ENCODE assay signal across 8 cellular contexts in the genomic region with DNA sequence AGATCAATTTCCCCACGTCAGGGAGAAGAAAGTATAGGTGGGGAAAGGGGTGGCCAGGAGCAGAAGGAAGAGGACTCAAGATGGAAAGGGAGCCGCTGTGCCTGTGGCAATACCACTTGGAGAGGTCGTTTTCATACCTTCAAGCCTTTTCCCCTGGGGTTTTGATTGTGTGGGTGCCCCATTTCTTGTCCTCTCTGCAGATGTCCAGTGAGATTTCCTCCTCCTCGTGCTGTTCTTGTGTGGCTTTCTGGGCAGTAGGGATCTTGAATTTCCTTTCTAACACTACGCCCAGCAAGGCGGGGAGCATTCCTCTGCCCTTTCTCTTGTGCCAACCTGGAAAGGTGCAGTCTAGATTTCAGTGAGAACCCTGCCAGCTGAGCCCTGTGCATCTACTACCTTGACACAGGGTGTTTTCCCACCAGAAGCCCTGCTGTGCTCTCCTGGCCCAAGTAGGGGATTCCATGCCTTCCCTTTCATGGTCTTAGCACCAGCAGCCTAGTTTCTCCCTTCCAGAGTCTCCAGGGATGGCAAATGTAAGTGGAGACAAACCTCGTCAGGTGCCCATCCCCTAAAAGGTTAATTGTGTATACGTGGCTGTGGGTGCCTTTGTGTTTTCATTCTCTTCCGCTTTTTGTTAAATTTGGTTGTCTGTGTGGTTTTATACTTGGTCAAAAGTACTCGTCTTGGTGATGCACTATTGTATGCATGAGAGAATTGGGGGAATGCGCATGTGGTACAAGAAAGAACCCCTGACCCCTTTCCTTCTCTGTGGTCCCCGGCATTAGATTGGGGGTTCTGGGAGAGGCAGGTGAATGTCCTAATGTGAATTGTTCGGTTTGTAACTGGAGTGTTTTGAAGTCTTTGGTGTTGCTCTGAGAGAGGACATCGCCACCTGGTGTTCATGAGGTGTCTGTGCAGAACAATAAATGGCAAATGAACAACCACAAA.
DNase-seq lines count a peak whose midpoint lies in the region; ATAC-seq and TF ChIP-seq lines count a peak whose summit lies in the region.

No MANE protein-coding gene starts in this region.

- peak overlapping the region; percentile 68 for H3K4me2 ChIP-seq in OCI-LY7 (ENCODE audit: low read length)

- DNase-seq in Daoy (ENCODE audit: low read depth) = peak; percentile 15
- DNase-seq in OCI-LY7 (ENCODE audit: low spot score) = peak; percentile 87
- DNase-seq in activated naive CD4-positive, alpha-beta T cell treated with Interleukin-2 at 50 U/mL for 16 hours = peak; percentile 49
- DNase-seq in cardiac muscle cell (ENCODE audit: low read depth in 1 of 2, low spot score in 1 of 2) = peak; percentile 60
- no peak for DNase-seq in sigmoid colon
- DNase-seq in OCI-M2 (lab: John Stamatoyannopoulos, UW; ENCODE audit: unreplicated experiment) = no peak

- no peak for TF ChIP-seq POLR2A in sigmoid colon (IDR thresholded peaks at IDR 0.05)

- peaks cover 25% of the 10 kb centered on the region for H3K4me1 ChIP-seq in OCI-LY7 (ENCODE audit: insufficient read depth, low read length, poor library complexity, severe bottlenecking)
- no peaks in the 10 kb centered on the region for H3K4me1 ChIP-seq in cardiac muscle cell (ENCODE audit: low read depth)
- no peaks in the 10 kb centered on the region for H3K4me1 ChIP-seq in sigmoid colon

- TF ChIP-seq CTCF in OCI-LY7 (conservative IDR thresholded peaks at IDR 0.05; ENCODE audit: low read length) = peak; percentile 95
- peak; percentile 77 for TF ChIP-seq CTCF in cardiac muscle cell (IDR thresholded peaks at IDR 0.05; ENCODE audit: low read depth, low read length)
- peak; percentile 51 to 78 (median 62) for TF ChIP-seq CTCF in sigmoid colon (IDR thresholded peaks at IDR 0.05)

- H4K20me1 ChIP-seq in OCI-LY7 (ENCODE audit: insufficient read depth, low read length) = no peaks in the 10 kb centered on the region

- H3K27ac ChIP-seq in OCI-LY7 (ENCODE audit: low read depth, low read length, poor library complexity, severe bottlenecking) (peak overlapping the region; percentile 44), cardiac muscle cell (no peak overlapping the region), sigmoid colon (no peak overlapping the region)

- WGBS in sigmoid colon, 2 donors = 43 to 52% methylated on average over 14 of the region's 14 CpGs

- intact Hi-C loops in OCI-LY7 (cut with micrococcal nuclease; ENCODE audit: unreplicated experiment) = loop anchor here (1.0 to 2.0 kb wide), 6 partner anchors 11 to 113 kb away; no protein-coding TSS in a partner anchor
- intact Hi-C loops in sigmoid colon (cut with DNase I) = loop anchor here (1.0 to 10.0 kb wide), 2 partner anchors 79 to 113 kb away; no protein-coding TSS in a partner anchor

- H3K36me3 ChIP-seq in OCI-LY7 (ENCODE audit: insufficient read depth, low read length) (no peaks in the 10 kb centered on the region), cardiac muscle cell (no peaks in the 10 kb centered on the region), sigmoid colon (no peaks in the 10 kb centered on the region)

- BruUV-seq in OCI-LY7 (replicated peaks; lab: Mats Ljungman, UMichigan) = TSS peak; percentile 85

- POLR2A ChIA-PET in OCI-LY7 (lab: Charles Lee) = interaction anchor here (1.5 to 1.8 kb wide), 2 partner anchors 12 to 19 kb away, joined by 10 to 12 read pairs; no protein-coding TSS in a partner anchor

- no peaks in the 10 kb centered on the region for H3K9me3 ChIP-seq in OCI-LY7 (ENCODE audit: low read length)
- H3K9me3 ChIP-seq in cardiac muscle cell (ENCODE audit: low read depth) = no peaks in the 10 kb centered on the region
- no peaks in the 10 kb centered on the region for H3K9me3 ChIP-seq in sigmoid colon

- peak overlapping the region; percentile 89; the same call in 1 of the 2 replicates for H2AFZ ChIP-seq in OCI-LY7 (ENCODE audit: low read length)

- H3K4me3 ChIP-seq in OCI-LY7 (ENCODE audit: low read depth, low read length, poor library complexity, severe bottlenecking) (peak overlapping the region; percentile 37), cardiac muscle cell (no peak overlapping the region), sigmoid colon (no peak overlapping the region)

- H3K9me2 ChIP-seq in OCI-LY7 (ENCODE audit: insufficient read depth, low read length) = no peaks in the 10 kb centered on the region

- H3K27me3 ChIP-seq in cardiac muscle cell (no peaks in the 10 kb centered on the region), sigmoid colon (no peaks in the 10 kb centered on the region)

- H3K79me2 ChIP-seq in OCI-LY7 (ENCODE audit: insufficient read depth, low read depth, low read length) = no peaks in the 10 kb centered on the region

- no peak for TF ChIP-seq EP300 in sigmoid colon (IDR thresholded peaks at IDR 0.05)

- CTCF ChIA-PET in OCI-LY7 (lab: Charles Lee; ENCODE audit: unreplicated experiment) = no interaction called here

- ATAC-seq in GM21360 (IDR thresholded peaks at IDR 0.05; ENCODE audit: unreplicated experiment) (peak; percentile 73), HG03571 (IDR thresholded peaks at IDR 0.05; ENCODE audit: unreplicated experiment) (peak; percentile 62)

Comparison
In these comparisons a context has a peak if more than half of its experiments do, and no peak if none do; other contexts are left out.
1. DNase-seq: peak in Daoy (single experiment), OCI-LY7 (single experiment), activated naive CD4-positive, alpha-beta T cell treated with Interleukin-2 at 50 U/mL for 16 hours (single experiment) and cardiac muscle cell (2 of 2); none in sigmoid colon (single experiment) and OCI-M2 (single experiment).
2. Peak in every context shown above with its lines, with median percentiles within 50 percentile points of each other: CTCF ChIP-seq.